Comparison of ENCODE assay signal across 8 cellular contexts in the genomic region with DNA sequence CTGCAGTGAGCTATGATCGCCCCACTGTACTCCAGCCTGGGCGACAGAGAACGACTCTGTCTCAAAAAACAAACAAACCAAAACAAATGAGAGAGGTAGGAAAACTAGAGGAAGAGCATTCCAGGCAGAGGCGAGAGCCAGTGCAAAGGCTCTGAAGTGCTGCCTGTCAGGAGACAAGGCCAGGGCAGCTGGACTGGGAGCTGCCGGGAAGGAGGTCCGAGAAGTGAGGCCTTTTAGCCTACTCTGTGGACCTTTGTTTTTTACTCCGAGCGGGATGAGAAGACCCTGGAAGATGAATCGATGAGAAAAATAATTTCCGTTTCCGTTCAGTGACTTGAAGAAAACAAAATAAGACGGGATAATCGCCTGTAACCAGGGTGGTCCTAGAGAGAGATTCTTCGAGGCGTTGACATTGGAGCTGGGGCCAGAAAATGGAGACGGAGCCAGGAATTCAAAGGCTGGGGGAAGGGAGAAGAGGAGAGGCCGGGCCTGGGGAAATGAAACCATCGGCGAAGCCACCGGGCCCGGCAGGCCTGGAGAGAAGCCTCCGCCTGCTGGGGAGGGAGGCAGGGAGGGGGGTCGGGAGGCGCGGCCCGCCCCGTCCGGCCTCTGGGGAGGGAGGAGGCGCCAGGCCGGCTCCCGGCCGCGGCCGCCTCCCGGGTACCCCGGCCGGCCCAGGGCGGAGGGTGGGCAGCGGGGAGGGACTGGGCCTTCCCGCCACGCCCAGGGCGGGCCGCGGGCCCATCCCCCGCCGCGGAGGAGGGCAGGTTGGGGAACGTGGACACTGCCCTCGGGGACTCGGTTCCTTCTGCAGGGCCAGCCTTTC. TPM values are rescaled to one million over a fixed set of nuclear protein-coding genes. Genes with fewer than 3 reads are reported as not detected.
DNase-seq lines count a peak whose midpoint lies in the region; ATAC-seq, FAIRE-seq and TF ChIP-seq lines count a peak whose summit lies in the region.

No MANE protein-coding gene starts in this region.

- peak overlapping the region; percentile 90 for H2AFZ ChIP-seq in ACC112 (ENCODE audit: low read length, unreplicated experiment)

- no peaks in the 10 kb centered on the region for H3K9me3 ChIP-seq in thymus (ENCODE audit: control insufficient read depth)

- H3K27ac Mint-ChIP-seq in natural killer cell, result peak overlapping the region; percentile 92

- TF ChIP-seq CTCF in natural killer cell (IDR thresholded peaks at IDR 0.05), result no peak

- peak overlapping the region; percentile 75 for H3K4me3 ChIP-seq in ACC112 (ENCODE audit: low read depth, low read length)
- peak overlapping the region; percentile 76 for H3K4me3 ChIP-seq in thymus (ENCODE audit: low read length)

- H3K36me3 ChIP-seq in ACC112 (ENCODE audit: insufficient read depth, low read length) (no peaks in the 10 kb centered on the region), thymus (ENCODE audit: control insufficient read depth, insufficient read depth) (no peaks in the 10 kb centered on the region)

- peak overlapping the region; percentile 95 for H3K4me3 Mint-ChIP-seq in natural killer cell

- H3K4me1 Mint-ChIP-seq in natural killer cell, result peaks cover 10 to 12% of the 10 kb centered on the region in 2 donors

- WGBS in thymus, result 6% methylated on average over 50 of the region's 50 CpGs

- no peaks in the 10 kb centered on the region for H3K36me3 Mint-ChIP-seq in natural killer cell

- intact Hi-C loops in natural killer cell (cut with micrococcal nuclease), result no loop called here

- H3K4me1 ChIP-seq in ACC112 (ENCODE audit: control insufficient read depth, insufficient read depth, low read length, unreplicated experiment) (peaks cover 5% of the 10 kb centered on the region), thymus (ENCODE audit: control insufficient read depth, insufficient read depth, low read length) (peaks cover 10% of the 10 kb centered on the region)

- no peaks in the 10 kb centered on the region for H3K9me3 Mint-ChIP-seq in natural killer cell

- ATAC-seq in GM18867 (IDR thresholded peaks at IDR 0.05; ENCODE audit: unreplicated experiment) (peak; percentile 58), natural killer cell (peak; percentile 92 to 94 (median 94))

- no peak for FAIRE-seq in RCC 7860 (lab: Jason Lieb, UNC)

- H3K27me3 ChIP-seq in ACC112 (ENCODE audit: insufficient read depth, low read length), result no peaks in the 10 kb centered on the region
- H3K27me3 ChIP-seq in thymus (ENCODE audit: control insufficient read depth, insufficient read depth), result no peaks in the 10 kb centered on the region

- peak overlapping the region; percentile 97 for H3K27ac ChIP-seq in ACC112 (ENCODE audit: low read depth, low read length)
- H3K27ac ChIP-seq in thymus (ENCODE audit: low read depth), result peak overlapping the region; percentile 91

- peak; percentile 83 for DNase-seq in HuH-7 (ENCODE audit: low spot score)
- DNase-seq in RCC 7860 (ENCODE audit: low spot score), result peak; percentile 55
- peak; percentile 50 for DNase-seq in activated gamma-delta T cell treated with Interleukin-2 at 50 U/mL for 16 hours
- peak; percentile 86 for DNase-seq in fibroblast of the conjunctiva (ENCODE audit: low read depth)
- peak; percentile 56 for DNase-seq in natural killer cell

- H3K27me3 Mint-ChIP-seq in natural killer cell (ENCODE audit: low read depth in 2 of 2), result no peaks in the 10 kb centered on the region

- no peaks in the 10 kb centered on the region for H3K79me2 ChIP-seq in ACC112 (ENCODE audit: control insufficient read depth, insufficient read depth, low read length, unreplicated experiment)

RNA-seq across cellular contexts. Expression of a gene that starts 7.8 kb away (rescaled TPM):
- 10 to 100 TPM; 31.2 to 53.5 (median 38.7) TPM for total RNA-seq in natural killer cell
- polyA plus RNA-seq in thymus, result 15.4 TPM

RNA-seq across cellular contexts. Expression of a gene that starts 10.5 kb away (rescaled TPM):
- 100 to 1,000 TPM in 1 of 3 donors, 10 to 100 TPM in 2; 57.3 to 102 (median 83.3) TPM for total RNA-seq in natural killer cell
- polyA plus RNA-seq in thymus, result 35.2 TPM

RNA-seq across cellular contexts. Expression of a gene that starts 20.4 kb away (rescaled TPM):
- total RNA-seq in natural killer cell, result 1 to 10 TPM; 2.0 to 3.8 (median 3.7) TPM
- polyA plus RNA-seq in thymus, result 1.7 TPM

RNA-seq across cellular contexts. Expression of a gene that starts 31.9 kb away (rescaled TPM):
- total RNA-seq in natural killer cell, result 10 to 100 TPM; 16.8 to 25.2 (median 18.3) TPM
- polyA plus RNA-seq in thymus, result 88.8 TPM

RNA-seq across cellular contexts. Expression of a gene that starts 33.2 kb away (rescaled TPM):
- under 1 TPM; 0.16 to 0.63 (median 0.31) TPM for total RNA-seq in natural killer cell
- 0.73 TPM for polyA plus RNA-seq in thymus

Comparison
In these comparisons a context has a peak if more than half of its experiments do, and no peak if none do; other contexts are left out.
1. Peak in every context shown above with its lines: DNase-seq, ATAC-seq, H3K4me3 ChIP-seq and H3K27ac ChIP-seq.